Comparison of ENCODE assay signal across 10 cellular contexts in genomic region chr17:83055911-83056582, GRCh38. TPM values are rescaled to one million over a fixed set of nuclear protein-coding genes. Genes with fewer than 3 reads are reported as not detected.
A peak's percentile ranks its signal among the peaks of the same experiment; 100 is the strongest.
DNase-seq lines count a peak whose midpoint lies in the region; ATAC-seq and TF ChIP-seq lines count a peak whose summit lies in the region.
"Had no signal": no experiment of that assay in that cellular context is flagged by ENCODE, and none has a peak within 500 bp of the region (broad histone marks: within the 10 kb centered on the region; RNA-seq: fewer than 3 reads in every experiment).

No MANE protein-coding gene starts in this region.

- DNase-seq in activated T-cell treated with anti-CD3 and anti-CD28 coated beads, Interleukin-2, amount 50 U/mL, for 24 hours, result peak; percentile 17
- no peak for DNase-seq in activated T-cell treated with anti-CD3 and anti-CD28 coated beads, Interleukin-2, amount 50 U/mL, for 1 hour
- DNase-seq in WERI-Rb-1, result peak; percentile 11
- peak in 2 of 3 donors; percentile 38 to 39 for DNase-seq in right cardiac atrium
- DNase-seq in upper lobe of right lung, result peak; percentile 53
- DNase-seq in NCI-H82 (lab: John Stamatoyannopoulos, UW), result no peak
- DNase-seq: COR-L47 had no signal

- H3K4me3 Mint-ChIP-seq in activated T-cell treated with anti-CD3 and anti-CD28 coated beads, Interleukin-2, amount 50 U/mL, for 24 hours, result no peak overlapping the region

- intact Hi-C loops in right cardiac atrium (cut with DNase I), result no loop called here
- intact Hi-C loops in upper lobe of right lung (cut with DNase I), result no loop called here

- H3K9me3 ChIP-seq in WERI-Rb-1 (ENCODE audit: severe bottlenecking) (peaks cover 2% of the 10 kb centered on the region), right cardiac atrium (ENCODE audit: control insufficient read depth, low read length) (no peaks in the 10 kb centered on the region), upper lobe of right lung (no peaks in the 10 kb centered on the region)

- H3K4me3 ChIP-seq in WERI-Rb-1 (ENCODE audit: low read depth, low read length) (no peak overlapping the region), right cardiac atrium (ENCODE audit: low read length) (no peak overlapping the region), upper lobe of right lung (no peak overlapping the region)

- no peak for TF ChIP-seq CTCF in WERI-Rb-1 (IDR thresholded peaks at IDR 0.05; ENCODE audit: low read depth, low read length)
- TF ChIP-seq CTCF in upper lobe of right lung (IDR thresholded peaks at IDR 0.05), result no peak

- H3K27me3 ChIP-seq in WERI-Rb-1 (ENCODE audit: insufficient read depth, low read depth, severe bottlenecking) (no peaks in the 10 kb centered on the region), right cardiac atrium (ENCODE audit: control insufficient read depth, insufficient read depth) (no peaks in the 10 kb centered on the region), upper lobe of right lung (no peaks in the 10 kb centered on the region)

- no peaks in the 10 kb centered on the region for H3K36me3 ChIP-seq in WERI-Rb-1
- H3K36me3 ChIP-seq in upper lobe of right lung, result no peaks in the 10 kb centered on the region

- WGBS in right cardiac atrium, result 53% methylated on average over 16 of the region's 16 CpGs

- H3K27me3 Mint-ChIP-seq in activated T-cell treated with anti-CD3 and anti-CD28 coated beads, Interleukin-2, amount 50 U/mL, for 24 hours, result no peaks in the 10 kb centered on the region

- H3K27ac ChIP-seq in WERI-Rb-1 (no peak overlapping the region), right cardiac atrium (ENCODE audit: low read length) (peak overlapping the region; percentile 3), upper lobe of right lung (no peak overlapping the region)
- H3K27ac ChIP-seq: parathyroid adenoma had no signal

- no peak for ATAC-seq in right cardiac atrium
- ATAC-seq in upper lobe of right lung, result no peak
- no peak for ATAC-seq in GM19035 (IDR thresholded peaks at IDR 0.05; ENCODE audit: unreplicated experiment)
- ATAC-seq in HG03139 (IDR thresholded peaks at IDR 0.05; ENCODE audit: unreplicated experiment), result no peak

- H3K9me3 Mint-ChIP-seq in activated T-cell treated with anti-CD3 and anti-CD28 coated beads, Interleukin-2, amount 50 U/mL, for 24 hours, result no peaks in the 10 kb centered on the region

- no peaks in the 10 kb centered on the region for H3K36me3 Mint-ChIP-seq in activated T-cell treated with anti-CD3 and anti-CD28 coated beads, Interleukin-2, amount 50 U/mL, for 24 hours (ENCODE audit: low read depth)

- H3K4me1 Mint-ChIP-seq in activated T-cell treated with anti-CD3 and anti-CD28 coated beads, Interleukin-2, amount 50 U/mL, for 24 hours (ENCODE audit: low read depth), result peaks cover 13% of the 10 kb centered on the region

- H3K4me1 ChIP-seq in right cardiac atrium (ENCODE audit: control insufficient read depth, insufficient read depth, low read length) (peaks cover 7% of the 10 kb centered on the region), upper lobe of right lung (peaks cover 14% of the 10 kb centered on the region)

- H3K27ac Mint-ChIP-seq in activated T-cell treated with anti-CD3 and anti-CD28 coated beads, Interleukin-2, amount 50 U/mL, for 24 hours, result no peak overlapping the region

RNA-seq across cellular contexts. Expression of gene METRNL, which starts 23.4 kb away (rescaled TPM):
- total RNA-seq in right cardiac atrium (10 to 100 TPM; 57.3 to 77.1 (median 70.9) TPM), upper lobe of right lung (79.9 TPM)
- polyA plus RNA-seq in right cardiac atrium, result 67.9 TPM

Comparison
In these comparisons a context has a peak if more than half of its experiments do, and no peak if none do; other contexts are left out.
1. DNase-seq: peak in activated T-cell treated with anti-CD3 and anti-CD28 coated beads, Interleukin-2, amount 50 U/mL, for 24 hours (single experiment), WERI-Rb-1 (single experiment), right cardiac atrium (2 of 3) and upper lobe of right lung (single experiment); none in activated T-cell treated with anti-CD3 and anti-CD28 coated beads, Interleukin-2, amount 50 U/mL, for 1 hour (single experiment) and NCI-H82 (single experiment).